1 cellular context compared by ENCODE assay signal in the genomic region with DNA sequence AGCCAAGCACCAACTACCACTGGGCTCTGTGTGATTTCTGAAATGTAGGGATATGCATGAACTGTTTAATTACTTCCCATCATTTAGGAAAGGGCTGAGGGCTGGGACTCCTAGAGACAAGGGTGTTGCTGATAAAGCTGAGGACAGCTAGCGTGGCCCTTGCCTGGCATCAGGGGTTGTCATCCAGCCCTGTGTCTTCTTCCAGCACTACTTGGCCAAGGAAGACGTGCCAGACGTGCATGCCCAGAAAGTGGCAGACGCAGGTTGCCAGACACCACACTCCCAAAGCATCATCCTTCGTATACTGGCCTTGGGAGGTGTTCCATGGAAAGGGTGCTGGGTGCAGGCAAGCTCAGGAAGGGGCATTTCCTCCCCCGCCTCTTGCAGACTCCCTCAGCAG.
TF ChIP-seq lines count a peak whose summit lies in the region.

No MANE protein-coding gene starts in this region.

TF ChIP-seq in GM23338, 12 proteins besides CTCF, POLR2A, EP300 and RAD21 (continued from another document):
- TF ChIP-seq, protein P1, sequence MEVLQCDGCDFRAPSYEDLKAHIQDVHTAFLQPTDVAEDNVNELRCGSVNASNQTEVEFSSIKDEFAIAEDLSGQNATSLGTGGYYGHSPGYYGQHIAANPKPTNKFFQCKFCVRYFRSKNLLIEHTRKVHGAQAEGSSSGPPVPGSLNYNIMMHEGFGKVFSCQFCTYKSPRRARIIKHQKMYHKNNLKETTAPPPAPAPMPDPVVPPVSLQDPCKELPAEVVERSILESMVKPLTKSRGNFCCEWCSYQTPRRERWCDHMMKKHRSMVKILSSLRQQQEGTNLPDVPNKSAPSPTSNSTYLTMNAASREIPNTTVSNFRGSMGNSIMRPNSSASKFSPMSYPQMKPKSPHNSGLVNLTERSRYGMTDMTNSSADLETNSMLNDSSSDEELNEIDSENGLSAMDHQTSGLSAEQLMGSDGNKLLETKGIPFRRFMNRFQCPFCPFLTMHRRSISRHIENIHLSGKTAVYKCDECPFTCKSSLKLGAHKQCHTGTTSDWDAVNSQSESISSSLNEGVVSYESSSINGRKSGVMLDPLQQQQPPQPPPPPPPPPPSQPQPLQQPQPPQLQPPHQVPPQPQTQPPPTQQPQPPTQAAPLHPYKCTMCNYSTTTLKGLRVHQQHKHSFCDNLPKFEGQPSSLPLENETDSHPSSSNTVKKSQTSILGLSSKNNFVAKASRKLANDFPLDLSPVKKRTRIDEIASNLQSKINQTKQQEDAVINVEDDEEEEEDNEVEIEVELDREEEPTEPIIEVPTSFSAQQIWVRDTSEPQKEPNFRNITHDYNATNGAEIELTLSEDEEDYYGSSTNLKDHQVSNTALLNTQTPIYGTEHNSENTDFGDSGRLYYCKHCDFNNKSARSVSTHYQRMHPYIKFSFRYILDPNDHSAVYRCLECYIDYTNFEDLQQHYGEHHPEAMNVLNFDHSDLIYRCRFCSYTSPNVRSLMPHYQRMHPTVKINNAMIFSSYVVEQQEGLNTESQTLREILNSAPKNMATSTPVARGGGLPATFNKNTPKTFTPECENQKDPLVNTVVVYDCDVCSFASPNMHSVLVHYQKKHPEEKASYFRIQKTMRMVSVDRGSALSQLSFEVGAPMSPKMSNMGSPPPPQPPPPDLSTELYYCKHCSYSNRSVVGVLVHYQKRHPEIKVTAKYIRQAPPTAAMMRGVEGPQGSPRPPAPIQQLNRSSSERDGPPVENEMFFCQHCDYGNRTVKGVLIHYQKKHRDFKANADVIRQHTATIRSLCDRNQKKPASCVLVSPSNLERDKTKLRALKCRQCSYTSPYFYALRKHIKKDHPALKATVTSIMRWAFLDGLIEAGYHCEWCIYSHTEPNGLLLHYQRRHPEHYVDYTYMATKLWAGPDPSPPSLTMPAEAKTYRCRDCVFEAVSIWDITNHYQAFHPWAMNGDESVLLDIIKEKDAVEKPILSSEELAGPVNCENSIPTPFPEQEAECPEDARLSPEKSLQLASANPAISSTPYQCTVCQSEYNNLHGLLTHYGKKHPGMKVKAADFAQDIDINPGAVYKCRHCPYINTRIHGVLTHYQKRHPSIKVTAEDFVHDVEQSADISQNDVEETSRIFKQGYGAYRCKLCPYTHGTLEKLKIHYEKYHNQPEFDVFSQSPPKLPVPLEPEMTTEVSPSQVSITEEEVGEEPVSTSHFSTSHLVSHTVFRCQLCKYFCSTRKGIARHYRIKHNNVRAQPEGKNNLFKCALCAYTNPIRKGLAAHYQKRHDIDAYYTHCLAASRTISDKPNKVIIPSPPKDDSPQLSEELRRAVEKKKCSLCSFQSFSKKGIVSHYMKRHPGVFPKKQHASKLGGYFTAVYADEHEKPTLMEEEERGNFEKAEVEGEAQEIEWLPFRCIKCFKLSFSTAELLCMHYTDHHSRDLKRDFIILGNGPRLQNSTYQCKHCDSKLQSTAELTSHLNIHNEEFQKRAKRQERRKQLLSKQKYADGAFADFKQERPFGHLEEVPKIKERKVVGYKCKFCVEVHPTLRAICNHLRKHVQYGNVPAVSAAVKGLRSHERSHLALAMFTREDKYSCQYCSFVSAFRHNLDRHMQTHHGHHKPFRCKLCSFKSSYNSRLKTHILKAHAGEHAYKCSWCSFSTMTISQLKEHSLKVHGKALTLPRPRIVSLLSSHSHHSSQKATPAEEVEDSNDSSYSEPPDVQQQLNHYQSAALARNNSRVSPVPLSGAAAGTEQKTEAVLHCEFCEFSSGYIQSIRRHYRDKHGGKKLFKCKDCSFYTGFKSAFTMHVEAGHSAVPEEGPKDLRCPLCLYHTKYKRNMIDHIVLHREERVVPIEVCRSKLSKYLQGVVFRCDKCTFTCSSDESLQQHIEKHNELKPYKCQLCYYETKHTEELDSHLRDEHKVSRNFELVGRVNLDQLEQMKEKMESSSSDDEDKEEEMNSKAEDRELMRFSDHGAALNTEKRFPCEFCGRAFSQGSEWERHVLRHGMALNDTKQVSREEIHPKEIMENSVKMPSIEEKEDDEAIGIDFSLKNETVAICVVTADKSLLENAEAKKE (CRISPR knock-in tag; IDR thresholded peaks at IDR 0.05): no peak
- TF ChIP-seq ETS1 (IDR thresholded peaks at IDR 0.05): no peak
- no peak for TF ChIP-seq POLR2AphosphoS5 (IDR thresholded peaks at IDR 0.05; ENCODE audit: low read depth)
- no peak for TF ChIP-seq CREB1 (CRISPR knock-in tag; IDR thresholded peaks at IDR 0.05; ENCODE audit: low read depth)
- TF ChIP-seq ZNF331 (CRISPR knock-in tag; IDR thresholded peaks at IDR 0.05; ENCODE audit: low read depth): no peak
